ENCODE assay signal across 35 cellular contexts in genomic region chr19:2837430-2837829, GRCh38. TPM values are rescaled to one million over a fixed set of nuclear protein-coding genes. Genes with fewer than 3 reads are reported as not detected.
DNase-seq lines count a peak whose midpoint lies in the region; ATAC-seq, FAIRE-seq and TF ChIP-seq lines count a peak whose summit lies in the region.
"Had no signal": no experiment of that assay in that cellular context is flagged by ENCODE, and none has a peak within 500 bp of the region (broad histone marks: within the 10 kb centered on the region; RNA-seq: fewer than 3 reads in every experiment).

No MANE protein-coding gene starts in this region.

- TF ChIP-seq EP300 in HepG2 (IDR thresholded peaks at IDR 0.05; ENCODE audit: low read depth in 2 of 2, low read length in 2 of 2): no peak
- no peak for TF ChIP-seq EP300 in HepG2 (CRISPR knock-in tag; IDR thresholded peaks at IDR 0.05; ENCODE audit: borderline replicate concordance)

- H3K27me3 ChIP-seq in HepG2 (ENCODE audit: control insufficient read depth in 1 of 2, insufficient read depth in 2 of 2, low read length in 2 of 2) (no peaks in the 10 kb centered on the region), right lobe of liver (no peaks in the 10 kb centered on the region)
- H3K27me3 ChIP-seq: BE2C; BLaER1; BLaER1 treated with 17β-estradiol and CSF1 and Interleukin-3, amounts not matched to agents 10 nM and 100 nM had no signal

- in situ Hi-C loops in HepG2 (cut with HindIII; ENCODE audit: extremely low pct_ligation_motif_present, low pct_unique_long_range_greater_than_20kb): no loop called here

- CTCF ChIA-PET in HepG2 (lab: Yijun Ruan, JAX; ENCODE audit: low intra/inter-chr PET ratio, low total read pairs): no interaction called here

- peak overlapping the region; percentile 73 for H3K4me2 ChIP-seq in HepG2 (ENCODE audit: low read depth, low read length)
- H3K4me2 ChIP-seq: A549; BLaER1; BLaER1 treated with 17β-estradiol and CSF1 and Interleukin-3, amounts not matched to agents 10 nM and 100 nM had no signal

- H3K27ac ChIP-seq in HepG2 (ENCODE audit: extremely low read length, insufficient read depth, low read length): peak overlapping the region; percentile 77
- no peak overlapping the region for H3K27ac ChIP-seq in right lobe of liver
- H3K27ac ChIP-seq: 22Rv1; A549; BLaER1; BLaER1 treated with 17β-estradiol and CSF1 and Interleukin-3, amounts not matched to agents 10 nM and 100 nM; C4-2B had no signal

- peak overlapping the region in 1 of 3 experiments; percentile 22; a peak in 1 of 6 replicates for H3K4me3 ChIP-seq in HepG2 (replicated peaks in 1 of 3; ENCODE audit: insufficient read depth in 1 of 3, low read depth in 2 of 3, low read length in 3 of 3)
- no peak overlapping the region for H3K4me3 ChIP-seq in right lobe of liver
- H3K4me3 ChIP-seq: A549, BLaER1 had no signal

- H2AFZ ChIP-seq in HepG2 (ENCODE audit: low read length): no peak overlapping the region

- BruUV-seq in HepG2 (replicated peaks; lab: Mats Ljungman, UMichigan): no TSS peak

- no peak for TF ChIP-seq RAD21 in HepG2 (CRISPR knock-in tag; IDR thresholded peaks at IDR 0.05)

- POLR2A ChIA-PET in HepG2 (lab: Yijun Ruan, JAX): interaction anchor here (0.8 to 2.2 kb wide), 9 partner anchors 8 to 113 kb away, joined by 3 to 28 read pairs (median 4); partner anchors contain the start of genes SGTA, ZNF554 and ZNF556

- TF ChIP-seq CTCF in HepG2 (CRISPR knock-in tag; IDR thresholded peaks at IDR 0.05) (no peak), right lobe of liver (IDR thresholded peaks at IDR 0.05) (no peak)

- H3K36me3 ChIP-seq in HepG2 (replicated peaks in 1 of 2; ENCODE audit: control insufficient read depth in 1 of 2, insufficient read depth in 2 of 2, low read length in 2 of 2): peaks cover 2 to 13% of the 10 kb centered on the region in 2 experiments; a peak in 2 of 5 replicates
- peaks cover 0 to 22% (median 5%) of the 10 kb centered on the region in 4 donors for H3K36me3 ChIP-seq in right lobe of liver
- H3K36me3 ChIP-seq: BE2C had no signal

- H3K9me3 ChIP-seq in HepG2 (ENCODE audit: low read length): peaks cover 37% of the 10 kb centered on the region
- H3K9me3 ChIP-seq in right lobe of liver: peaks cover 0 to 36% (median 22%) of the 10 kb centered on the region in 4 donors

- TF ChIP-seq POLR2A in HepG2 (IDR thresholded peaks at IDR 0.05; ENCODE audit: insufficient read depth in 1 of 2, low read depth in 2 of 2, low read length in 2 of 2): no peak; a peak in 1 of 4 replicates
- TF ChIP-seq POLR2A in right lobe of liver (IDR thresholded peaks at IDR 0.05): no peak

- peaks cover 6% of the 10 kb centered on the region for H3K79me2 ChIP-seq in HepG2 (ENCODE audit: insufficient read depth, low read length)

- WGBS in HepG2 (ENCODE audit: low lambda C conversion rate): 5% methylated on average over 4 of the region's 4 CpGs
- WGBS in right lobe of liver (ENCODE audit: insufficient coverage, low coverage, low lambda C conversion rate, missing lambda C conversion rate): 93% methylated on average over 2 of the region's 4 CpGs

- no peaks in the 10 kb centered on the region for H4K20me1 ChIP-seq in HepG2 (ENCODE audit: insufficient read depth, low read length)

- H3K4me1 ChIP-seq in HepG2 (ENCODE audit: insufficient read depth, low read length) (peaks cover 44% of the 10 kb centered on the region), right lobe of liver (peaks cover 0 to 3% (median 0%) of the 10 kb centered on the region in 4 donors)
- H3K4me1 ChIP-seq: A549, BE2C, Caco-2 had no signal

- peak; percentile 71 for FAIRE-seq in HepG2 (lab: Jason Lieb, UNC)
- FAIRE-seq: A204.1, A549, D721Med had no signal

- intact Hi-C loops in HepG2 (cut with micrococcal nuclease; ENCODE audit: unreplicated experiment): no loop called here
- intact Hi-C loops in right lobe of liver (cut with DNase I): no loop called here

- peak; percentile 23 for ATAC-seq in HepG2
- ATAC-seq in right lobe of liver: no peak
- ATAC-seq: A549; CD8-positive, alpha-beta T cell had no signal

- peak overlapping the region; percentile 8; the same call in 1 of the 2 replicates for H3K9ac ChIP-seq in HepG2 (ENCODE audit: insufficient read depth, low read depth, low read length)
- H3K9ac ChIP-seq: BLaER1; BLaER1 treated with 17β-estradiol and CSF1 and Interleukin-3, amounts not matched to agents 10 nM and 100 nM had no signal

- DNase-seq in HepG2 (ENCODE audit: low spot score) (peak; percentile 70), right lobe of liver (no peak)
- DNase-seq: 8988T; ACHN; AML-193; BE2C; C1 segment of cervical spinal cord; Caco-2; Calu3; CD4-positive, alpha-beta memory T cell; CD4-positive, alpha-beta T cell; CD4-positive, CD25-positive, alpha-beta regulatory T cell; CD8-positive, alpha-beta memory T cell; CD8-positive, alpha-beta T cell; COR-L47; DMS 273 treated with DMSO at 0.1 percent for 48 hours; DMS153; DMS53; DMS79; DMS79 treated with DMSO at 0.1 percent for 48 hours; DND-41; EL had no signal

RNA-seq across cellular contexts. Expression of gene ZNF555, which starts 3.8 kb away (rescaled TPM):
- total RNA-seq in HepG2 (2016; rRNA removed; fragmentation: Illumina TruSeq; extraction: Trizol): 8.0 and 12.4 TPM in 2 replicates
- total RNA-seq in HepG2 (2016; cell fraction: cytosol; rRNA removed; fragmentation: Illumina TruSeq; extraction: Trizol; ENCODE audit: low read depth): 1.8 and 2.9 TPM in 2 replicates
- 6.5 and 12.2 TPM in 2 replicates for total RNA-seq in HepG2 (2016; cell fraction: insoluble cytoplasmic fraction; rRNA removed; fragmentation: Illumina TruSeq; extraction: Trizol)
- total RNA-seq in HepG2 (2016; cell fraction: membrane; rRNA removed; fragmentation: Illumina TruSeq; extraction: Trizol): 4.5 and 6.1 TPM in 2 replicates
- total RNA-seq in HepG2 (2016; cell fraction: nucleus; rRNA removed; fragmentation: Illumina TruSeq; extraction: Trizol): 4.7 and 5.1 TPM in 2 replicates
- polyA plus RNA-seq in HepG2 (2011; rRNA removed): 5.0 and 5.3 TPM in 2 replicates
- 2.4 and 3.9 TPM in 2 replicates for polyA plus RNA-seq in HepG2 (2011; cell fraction: cytosol; rRNA removed)
- polyA plus RNA-seq in HepG2 (2011; cell fraction: nucleus; rRNA removed): 2.1 and 4.1 TPM in 2 replicates
- polyA plus RNA-seq in HepG2 (2012): 5.6 and 6.0 TPM in 2 replicates
- polyA plus RNA-seq in HepG2 (2016; cell fraction: cytosol; fragmentation: Illumina TruSeq; extraction: Trizol; ENCODE audit: low read depth): 0.28 and 0.34 TPM in 2 replicates
- 5.3 and 5.9 TPM in 2 replicates for polyA plus RNA-seq in HepG2 (2016; cell fraction: insoluble cytoplasmic fraction; fragmentation: Illumina TruSeq; extraction: Trizol; ENCODE audit: low read depth)
- 0.68 and 1.1 TPM in 2 replicates for polyA plus RNA-seq in HepG2 (2016; cell fraction: membrane; fragmentation: Illumina TruSeq; extraction: Trizol; ENCODE audit: low read depth)
- 4.9 and 5.6 TPM in 2 replicates for polyA plus RNA-seq in HepG2 (2016; cell fraction: nucleus; fragmentation: Illumina TruSeq; extraction: Trizol; ENCODE audit: insufficient read depth, low read depth)
- 1.3 and 4.9 TPM in 2 replicates for polyA minus RNA-seq in HepG2 (2011; rRNA and poly(A)+ RNA removed; ENCODE audit: low replicate concordance)
- 6.2 and 10.6 TPM in 2 replicates for polyA minus RNA-seq in HepG2 (2011; cell fraction: cytosol; rRNA and poly(A)+ RNA removed)
- polyA minus RNA-seq in HepG2 (2011; cell fraction: nucleus; rRNA and poly(A)+ RNA removed): 7.2 and 13.2 TPM in 2 replicates
- total RNA-seq in right lobe of liver: 1 to 10 TPM in 5 of 6 experiments, under 1 TPM in 1; 0.87 to 2.6 (median 2.1) TPM

RNA-seq across cellular contexts. Expression of gene ZNF554, which starts 17.8 kb away (rescaled TPM):
- total RNA-seq in HepG2 (2016; rRNA removed; fragmentation: Illumina TruSeq; extraction: Trizol): 2.7 and 3.0 TPM in 2 replicates
- 0.88 and 1.3 TPM in 2 replicates for total RNA-seq in HepG2 (2016; cell fraction: cytosol; rRNA removed; fragmentation: Illumina TruSeq; extraction: Trizol; ENCODE audit: low read depth)
- total RNA-seq in HepG2 (2016; cell fraction: insoluble cytoplasmic fraction; rRNA removed; fragmentation: Illumina TruSeq; extraction: Trizol): 2.8 and 2.9 TPM in 2 replicates
- 2.2 and 2.7 TPM in 2 replicates for total RNA-seq in HepG2 (2016; cell fraction: membrane; rRNA removed; fragmentation: Illumina TruSeq; extraction: Trizol)
- total RNA-seq in HepG2 (2016; cell fraction: nucleus; rRNA removed; fragmentation: Illumina TruSeq; extraction: Trizol): 2.4 and 2.6 TPM in 2 replicates
- polyA plus RNA-seq in HepG2 (2011; rRNA removed): 2.2 and 2.4 TPM in 2 replicates
- 1.0 and 1.8 TPM in 2 replicates for polyA plus RNA-seq in HepG2 (2011; cell fraction: cytosol; rRNA removed)
- polyA plus RNA-seq in HepG2 (2011; cell fraction: nucleus; rRNA removed): 2.7 and 4.3 TPM in 2 replicates
- polyA plus RNA-seq in HepG2 (2012): 2.4 and 2.5 TPM in 2 replicates
- 0.44 and 0.53 TPM in 2 replicates for polyA plus RNA-seq in HepG2 (2016; cell fraction: cytosol; fragmentation: Illumina TruSeq; extraction: Trizol; ENCODE audit: low read depth)
- 1.6 and 1.8 TPM in 2 replicates for polyA plus RNA-seq in HepG2 (2016; cell fraction: insoluble cytoplasmic fraction; fragmentation: Illumina TruSeq; extraction: Trizol; ENCODE audit: low read depth)
- polyA plus RNA-seq in HepG2 (2016; cell fraction: membrane; fragmentation: Illumina TruSeq; extraction: Trizol; ENCODE audit: low read depth): 1.1 and 1.3 TPM in 2 replicates
- 4.4 and 5.6 TPM in 2 replicates for polyA plus RNA-seq in HepG2 (2016; cell fraction: nucleus; fragmentation: Illumina TruSeq; extraction: Trizol; ENCODE audit: insufficient read depth, low read depth)
- 1.1 and 2.6 TPM in 2 replicates for polyA minus RNA-seq in HepG2 (2011; rRNA and poly(A)+ RNA removed; ENCODE audit: low replicate concordance)
- polyA minus RNA-seq in HepG2 (2011; cell fraction: cytosol; rRNA and poly(A)+ RNA removed): 1.5 and 1.6 TPM in 2 replicates
- 1.8 and 2.6 TPM in 2 replicates for polyA minus RNA-seq in HepG2 (2011; cell fraction: nucleus; rRNA and poly(A)+ RNA removed)
- 1 to 10 TPM; 1.4 to 2.5 (median 1.9) TPM for total RNA-seq in right lobe of liver

RNA-seq across cellular contexts. Expression of gene ZNF556, which starts 29.7 kb away (rescaled TPM):
- total RNA-seq in HepG2 (2016; rRNA removed; fragmentation: Illumina TruSeq; extraction: Trizol): 28.6 and 41.2 TPM in 2 replicates
- total RNA-seq in HepG2 (2016; cell fraction: cytosol; rRNA removed; fragmentation: Illumina TruSeq; extraction: Trizol; ENCODE audit: low read depth): 1.8 and 2.7 TPM in 2 replicates
- 27.1 and 45.6 TPM in 2 replicates for total RNA-seq in HepG2 (2016; cell fraction: insoluble cytoplasmic fraction; rRNA removed; fragmentation: Illumina TruSeq; extraction: Trizol)
- 7.1 and 7.5 TPM in 2 replicates for total RNA-seq in HepG2 (2016; cell fraction: membrane; rRNA removed; fragmentation: Illumina TruSeq; extraction: Trizol)
- total RNA-seq in HepG2 (2016; cell fraction: nucleus; rRNA removed; fragmentation: Illumina TruSeq; extraction: Trizol): 11.2 and 14.3 TPM in 2 replicates
- polyA plus RNA-seq in HepG2 (2011; rRNA removed): 4.2 and 5.5 TPM in 2 replicates
- 3.2 and 3.9 TPM in 2 replicates for polyA plus RNA-seq in HepG2 (2011; cell fraction: cytosol; rRNA removed)
- 2.7 and 3.8 TPM in 2 replicates for polyA plus RNA-seq in HepG2 (2011; cell fraction: nucleus; rRNA removed)
- polyA plus RNA-seq in HepG2 (2012): 9.5 and 11.2 TPM in 2 replicates
- polyA plus RNA-seq in HepG2 (2016; cell fraction: cytosol; fragmentation: Illumina TruSeq; extraction: Trizol; ENCODE audit: low read depth): 1.3 and 1.5 TPM in 2 replicates
- 21.4 and 21.8 TPM in 2 replicates for polyA plus RNA-seq in HepG2 (2016; cell fraction: insoluble cytoplasmic fraction; fragmentation: Illumina TruSeq; extraction: Trizol; ENCODE audit: low read depth)
- polyA plus RNA-seq in HepG2 (2016; cell fraction: membrane; fragmentation: Illumina TruSeq; extraction: Trizol; ENCODE audit: low read depth): 2.7 and 2.9 TPM in 2 replicates
- polyA plus RNA-seq in HepG2 (2016; cell fraction: nucleus; fragmentation: Illumina TruSeq; extraction: Trizol; ENCODE audit: insufficient read depth, low read depth): 12.1 and 15.4 TPM in 2 replicates
- 2.5 and 7.0 TPM in 2 replicates for polyA minus RNA-seq in HepG2 (2011; rRNA and poly(A)+ RNA removed; ENCODE audit: low replicate concordance)
- 13.7 and 18.1 TPM in 2 replicates for polyA minus RNA-seq in HepG2 (2011; cell fraction: cytosol; rRNA and poly(A)+ RNA removed)
- 10.7 and 11.7 TPM in 2 replicates for polyA minus RNA-seq in HepG2 (2011; cell fraction: nucleus; rRNA and poly(A)+ RNA removed)
- not detected for total RNA-seq in right lobe of liver
- total RNA-seq: A172; A673; B cell; Calu3; CD4-positive, alpha-beta memory T cell; CD4-positive, alpha-beta T cell; CD4-positive, CD25-positive, alpha-beta regulatory T cell; CD8-positive, alpha-beta memory T cell; CD8-positive, alpha-beta T cell had no signal
- polyA plus RNA-seq: A549; AG04450; BJ; CD14-positive monocyte; CD4-positive, alpha-beta memory T cell; CD4-positive, CD25-positive, alpha-beta regulatory T cell; CD8-positive, alpha-beta memory T cell had no signal

RNA-seq across cellular contexts. Expression of gene THOP1, which starts 52.1 kb away (rescaled TPM):
- total RNA-seq in HepG2 (2016; rRNA removed; fragmentation: Illumina TruSeq; extraction: Trizol) (98.1 and 116 TPM in 2 replicates), right lobe of liver (10 to 100 TPM; 25.5 to 61.8 (median 33.0) TPM)
- total RNA-seq in HepG2 (2016; cell fraction: cytosol; rRNA removed; fragmentation: Illumina TruSeq; extraction: Trizol; ENCODE audit: low read depth): 12.3 and 13.1 TPM in 2 replicates
- total RNA-seq in HepG2 (2016; cell fraction: insoluble cytoplasmic fraction; rRNA removed; fragmentation: Illumina TruSeq; extraction: Trizol): 83.9 and 120 TPM in 2 replicates
- 35.7 and 37.5 TPM in 2 replicates for total RNA-seq in HepG2 (2016; cell fraction: membrane; rRNA removed; fragmentation: Illumina TruSeq; extraction: Trizol)
- total RNA-seq in HepG2 (2016; cell fraction: nucleus; rRNA removed; fragmentation: Illumina TruSeq; extraction: Trizol): 71.2 and 83.7 TPM in 2 replicates
- 74.4 and 81.4 TPM in 2 replicates for polyA plus RNA-seq in HepG2 (2011; rRNA removed)
- 50.2 and 88.6 TPM in 2 replicates for polyA plus RNA-seq in HepG2 (2011; cell fraction: cytosol; rRNA removed)
- polyA plus RNA-seq in HepG2 (2011; cell fraction: nucleus; rRNA removed): 183 and 242 TPM in 2 replicates
- polyA plus RNA-seq in HepG2 (2012): 41.9 and 45.1 TPM in 2 replicates
- polyA plus RNA-seq in HepG2 (2016; cell fraction: cytosol; fragmentation: Illumina TruSeq; extraction: Trizol; ENCODE audit: low read depth): 9.6 TPM in 2 replicates
- polyA plus RNA-seq in HepG2 (2016; cell fraction: insoluble cytoplasmic fraction; fragmentation: Illumina TruSeq; extraction: Trizol; ENCODE audit: low read depth): 69.9 and 92.7 TPM in 2 replicates
- polyA plus RNA-seq in HepG2 (2016; cell fraction: membrane; fragmentation: Illumina TruSeq; extraction: Trizol; ENCODE audit: low read depth): 20.1 and 20.4 TPM in 2 replicates
- 159 and 175 TPM in 2 replicates for polyA plus RNA-seq in HepG2 (2016; cell fraction: nucleus; fragmentation: Illumina TruSeq; extraction: Trizol; ENCODE audit: insufficient read depth, low read depth)
- polyA minus RNA-seq in HepG2 (2011; rRNA and poly(A)+ RNA removed; ENCODE audit: low replicate concordance): 118 and 211 TPM in 2 replicates
- 39.9 and 51.4 TPM in 2 replicates for polyA minus RNA-seq in HepG2 (2011; cell fraction: cytosol; rRNA and poly(A)+ RNA removed)
- polyA minus RNA-seq in HepG2 (2011; cell fraction: nucleus; rRNA and poly(A)+ RNA removed): 26.3 and 32.6 TPM in 2 replicates

RNA-seq across cellular contexts. Expression of gene SGTA, which starts 54.4 kb away (rescaled TPM):
- total RNA-seq in HepG2 (2016; rRNA removed; fragmentation: Illumina TruSeq; extraction: Trizol) (47.4 and 47.5 TPM in 2 replicates), right lobe of liver (10 to 100 TPM; 21.5 to 41.7 (median 23.7) TPM)
- total RNA-seq in HepG2 (2016; cell fraction: cytosol; rRNA removed; fragmentation: Illumina TruSeq; extraction: Trizol; ENCODE audit: low read depth): 15.4 and 15.7 TPM in 2 replicates
- 38.4 and 51.3 TPM in 2 replicates for total RNA-seq in HepG2 (2016; cell fraction: insoluble cytoplasmic fraction; rRNA removed; fragmentation: Illumina TruSeq; extraction: Trizol)
- 36.5 and 39.1 TPM in 2 replicates for total RNA-seq in HepG2 (2016; cell fraction: membrane; rRNA removed; fragmentation: Illumina TruSeq; extraction: Trizol)
- total RNA-seq in HepG2 (2016; cell fraction: nucleus; rRNA removed; fragmentation: Illumina TruSeq; extraction: Trizol): 22.7 and 29.7 TPM in 2 replicates
- 43.0 and 43.9 TPM in 2 replicates for polyA plus RNA-seq in HepG2 (2011; rRNA removed)
- 36.5 and 53.7 TPM in 2 replicates for polyA plus RNA-seq in HepG2 (2011; cell fraction: cytosol; rRNA removed)
- polyA plus RNA-seq in HepG2 (2011; cell fraction: nucleus; rRNA removed): 91.7 and 100.0 TPM in 2 replicates
- 31.5 and 46.4 TPM in 2 replicates for polyA plus RNA-seq in HepG2 (2012)
- polyA plus RNA-seq in HepG2 (2016; cell fraction: cytosol; fragmentation: Illumina TruSeq; extraction: Trizol; ENCODE audit: low read depth): 19.4 and 21.9 TPM in 2 replicates
- polyA plus RNA-seq in HepG2 (2016; cell fraction: insoluble cytoplasmic fraction; fragmentation: Illumina TruSeq; extraction: Trizol; ENCODE audit: low read depth): 59.1 and 69.1 TPM in 2 replicates
- 43.4 and 44.2 TPM in 2 replicates for polyA plus RNA-seq in HepG2 (2016; cell fraction: membrane; fragmentation: Illumina TruSeq; extraction: Trizol; ENCODE audit: low read depth)
- polyA plus RNA-seq in HepG2 (2016; cell fraction: nucleus; fragmentation: Illumina TruSeq; extraction: Trizol; ENCODE audit: insufficient read depth, low read depth): 75.8 and 78.8 TPM in 2 replicates
- 33.4 and 37.8 TPM in 2 replicates for polyA minus RNA-seq in HepG2 (2011; rRNA and poly(A)+ RNA removed; ENCODE audit: low replicate concordance)
- 21.6 and 25.4 TPM in 2 replicates for polyA minus RNA-seq in HepG2 (2011; cell fraction: cytosol; rRNA and poly(A)+ RNA removed)
- 12.1 and 13.1 TPM in 2 replicates for polyA minus RNA-seq in HepG2 (2011; cell fraction: nucleus; rRNA and poly(A)+ RNA removed)
